ENCODE assay signal across 1 cellular context in genomic region chr12:57765003-57765697, GRCh38.
TF ChIP-seq lines count a peak whose summit lies in the region.

No MANE protein-coding gene starts in this region.

TF ChIP-seq in endothelial cell of umbilical vein, 7 proteins besides CTCF, POLR2A, EP300 and RAD21:
- TF ChIP-seq MAX (IDR thresholded peaks at IDR 0.05; ENCODE audit: insufficient read depth, insufficient read length) (no peak), GATA2 (IDR thresholded peaks at IDR 0.05; ENCODE audit: insufficient read depth, insufficient read length, low read depth, low read length) (no peak), POLR2AphosphoS5 (IDR thresholded peaks at IDR 0.05; ENCODE audit: insufficient read depth, low read depth, low read length) (peak; percentile 19), EZH2 (IDR thresholded peaks at IDR 0.05; ENCODE audit: borderline replicate concordance, low read depth, low read length, severe bottlenecking) (peak; percentile 90), FOS (IDR thresholded peaks at IDR 0.05; ENCODE audit: borderline replicate concordance, insufficient read depth, low read length) (no peak), MYC (IDR thresholded peaks at IDR 0.05; ENCODE audit: low read depth, low read length) (no peak), JUN (IDR thresholded peaks at IDR 0.05; ENCODE audit: borderline replicate concordance, insufficient read depth, insufficient read length, low read depth) (no peak)
